ENCODE assay signal across 1 cellular context in the genomic region with DNA sequence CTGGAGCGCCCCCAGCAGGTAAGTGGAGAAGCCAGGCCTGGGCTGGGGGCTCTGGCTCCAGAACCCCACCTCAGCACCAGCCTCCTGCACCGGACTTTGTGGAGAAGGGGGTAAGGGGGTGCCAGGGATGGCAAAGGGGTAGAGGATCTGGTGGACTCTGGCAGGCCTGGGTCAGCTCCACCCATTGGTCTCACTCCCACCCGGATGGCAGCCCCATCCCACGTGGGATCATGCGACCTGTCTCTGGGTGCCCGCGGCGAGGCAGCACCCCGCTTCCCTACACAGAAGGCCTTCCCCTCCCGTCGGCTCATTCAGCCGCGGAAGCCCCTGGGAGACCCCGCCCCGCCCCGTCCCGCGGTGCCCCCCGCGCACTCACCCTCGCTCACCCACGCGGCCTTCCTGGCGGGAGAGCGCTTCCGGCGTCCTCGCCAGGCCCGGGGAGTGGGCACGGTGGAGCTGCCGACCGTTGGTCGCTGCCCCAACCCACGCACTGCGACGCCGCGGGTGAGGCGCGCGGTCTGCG.
TF ChIP-seq lines count a peak whose summit lies in the region.

No MANE protein-coding gene starts in this region.

TF ChIP-seq in K562, 482 proteins besides CTCF, POLR2A, EP300 and RAD21 (continues in another document):
- TF ChIP-seq ZNF507 (tag; conservative IDR thresholded peaks at IDR 0.05): no peak
- peak in 1 of 2 experiments; percentile 25; a peak in 1 of 4 replicates for TF ChIP-seq SIN3A (IDR thresholded peaks at IDR 0.05; ENCODE audit: borderline replicate concordance in 2 of 2, control insufficient read depth in 1 of 2, low read depth in 2 of 2, low read length in 2 of 2)
- TF ChIP-seq CREBBP (IDR thresholded peaks at IDR 0.05; ENCODE audit: low read depth, low read length): no peak
- no peak for TF ChIP-seq HNRNPH1 (optimal IDR thresholded peaks at IDR 0.05; ENCODE audit: low read depth, low read length)
- TF ChIP-seq PURB (CRISPR knock-in tag; IDR thresholded peaks at IDR 0.05; ENCODE audit: low read depth): no peak
- peak; percentile 78 for TF ChIP-seq ZNF589 (CRISPR knock-in tag; IDR thresholded peaks at IDR 0.05; ENCODE audit: low read depth)
- peak; percentile 71 for TF ChIP-seq ZFX (CRISPR knock-in tag; IDR thresholded peaks at IDR 0.05)
- TF ChIP-seq SMAD4 (CRISPR knock-in tag; conservative IDR thresholded peaks at IDR 0.05): 0 out of 2 replicates have a peak, but pooled peaks have one; percentile 8
- TF ChIP-seq PHF8 (IDR thresholded peaks at IDR 0.05; ENCODE audit: borderline replicate concordance, low read length): peak; percentile 66; the same call in 1 of the 2 replicates
- TF ChIP-seq, protein P1, sequence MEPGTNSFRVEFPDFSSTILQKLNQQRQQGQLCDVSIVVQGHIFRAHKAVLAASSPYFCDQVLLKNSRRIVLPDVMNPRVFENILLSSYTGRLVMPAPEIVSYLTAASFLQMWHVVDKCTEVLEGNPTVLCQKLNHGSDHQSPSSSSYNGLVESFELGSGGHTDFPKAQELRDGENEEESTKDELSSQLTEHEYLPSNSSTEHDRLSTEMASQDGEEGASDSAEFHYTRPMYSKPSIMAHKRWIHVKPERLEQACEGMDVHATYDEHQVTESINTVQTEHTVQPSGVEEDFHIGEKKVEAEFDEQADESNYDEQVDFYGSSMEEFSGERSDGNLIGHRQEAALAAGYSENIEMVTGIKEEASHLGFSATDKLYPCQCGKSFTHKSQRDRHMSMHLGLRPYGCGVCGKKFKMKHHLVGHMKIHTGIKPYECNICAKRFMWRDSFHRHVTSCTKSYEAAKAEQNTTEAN (CRISPR knock-in tag; IDR thresholded peaks at IDR 0.05): no peak
- TF ChIP-seq, protein P2, sequence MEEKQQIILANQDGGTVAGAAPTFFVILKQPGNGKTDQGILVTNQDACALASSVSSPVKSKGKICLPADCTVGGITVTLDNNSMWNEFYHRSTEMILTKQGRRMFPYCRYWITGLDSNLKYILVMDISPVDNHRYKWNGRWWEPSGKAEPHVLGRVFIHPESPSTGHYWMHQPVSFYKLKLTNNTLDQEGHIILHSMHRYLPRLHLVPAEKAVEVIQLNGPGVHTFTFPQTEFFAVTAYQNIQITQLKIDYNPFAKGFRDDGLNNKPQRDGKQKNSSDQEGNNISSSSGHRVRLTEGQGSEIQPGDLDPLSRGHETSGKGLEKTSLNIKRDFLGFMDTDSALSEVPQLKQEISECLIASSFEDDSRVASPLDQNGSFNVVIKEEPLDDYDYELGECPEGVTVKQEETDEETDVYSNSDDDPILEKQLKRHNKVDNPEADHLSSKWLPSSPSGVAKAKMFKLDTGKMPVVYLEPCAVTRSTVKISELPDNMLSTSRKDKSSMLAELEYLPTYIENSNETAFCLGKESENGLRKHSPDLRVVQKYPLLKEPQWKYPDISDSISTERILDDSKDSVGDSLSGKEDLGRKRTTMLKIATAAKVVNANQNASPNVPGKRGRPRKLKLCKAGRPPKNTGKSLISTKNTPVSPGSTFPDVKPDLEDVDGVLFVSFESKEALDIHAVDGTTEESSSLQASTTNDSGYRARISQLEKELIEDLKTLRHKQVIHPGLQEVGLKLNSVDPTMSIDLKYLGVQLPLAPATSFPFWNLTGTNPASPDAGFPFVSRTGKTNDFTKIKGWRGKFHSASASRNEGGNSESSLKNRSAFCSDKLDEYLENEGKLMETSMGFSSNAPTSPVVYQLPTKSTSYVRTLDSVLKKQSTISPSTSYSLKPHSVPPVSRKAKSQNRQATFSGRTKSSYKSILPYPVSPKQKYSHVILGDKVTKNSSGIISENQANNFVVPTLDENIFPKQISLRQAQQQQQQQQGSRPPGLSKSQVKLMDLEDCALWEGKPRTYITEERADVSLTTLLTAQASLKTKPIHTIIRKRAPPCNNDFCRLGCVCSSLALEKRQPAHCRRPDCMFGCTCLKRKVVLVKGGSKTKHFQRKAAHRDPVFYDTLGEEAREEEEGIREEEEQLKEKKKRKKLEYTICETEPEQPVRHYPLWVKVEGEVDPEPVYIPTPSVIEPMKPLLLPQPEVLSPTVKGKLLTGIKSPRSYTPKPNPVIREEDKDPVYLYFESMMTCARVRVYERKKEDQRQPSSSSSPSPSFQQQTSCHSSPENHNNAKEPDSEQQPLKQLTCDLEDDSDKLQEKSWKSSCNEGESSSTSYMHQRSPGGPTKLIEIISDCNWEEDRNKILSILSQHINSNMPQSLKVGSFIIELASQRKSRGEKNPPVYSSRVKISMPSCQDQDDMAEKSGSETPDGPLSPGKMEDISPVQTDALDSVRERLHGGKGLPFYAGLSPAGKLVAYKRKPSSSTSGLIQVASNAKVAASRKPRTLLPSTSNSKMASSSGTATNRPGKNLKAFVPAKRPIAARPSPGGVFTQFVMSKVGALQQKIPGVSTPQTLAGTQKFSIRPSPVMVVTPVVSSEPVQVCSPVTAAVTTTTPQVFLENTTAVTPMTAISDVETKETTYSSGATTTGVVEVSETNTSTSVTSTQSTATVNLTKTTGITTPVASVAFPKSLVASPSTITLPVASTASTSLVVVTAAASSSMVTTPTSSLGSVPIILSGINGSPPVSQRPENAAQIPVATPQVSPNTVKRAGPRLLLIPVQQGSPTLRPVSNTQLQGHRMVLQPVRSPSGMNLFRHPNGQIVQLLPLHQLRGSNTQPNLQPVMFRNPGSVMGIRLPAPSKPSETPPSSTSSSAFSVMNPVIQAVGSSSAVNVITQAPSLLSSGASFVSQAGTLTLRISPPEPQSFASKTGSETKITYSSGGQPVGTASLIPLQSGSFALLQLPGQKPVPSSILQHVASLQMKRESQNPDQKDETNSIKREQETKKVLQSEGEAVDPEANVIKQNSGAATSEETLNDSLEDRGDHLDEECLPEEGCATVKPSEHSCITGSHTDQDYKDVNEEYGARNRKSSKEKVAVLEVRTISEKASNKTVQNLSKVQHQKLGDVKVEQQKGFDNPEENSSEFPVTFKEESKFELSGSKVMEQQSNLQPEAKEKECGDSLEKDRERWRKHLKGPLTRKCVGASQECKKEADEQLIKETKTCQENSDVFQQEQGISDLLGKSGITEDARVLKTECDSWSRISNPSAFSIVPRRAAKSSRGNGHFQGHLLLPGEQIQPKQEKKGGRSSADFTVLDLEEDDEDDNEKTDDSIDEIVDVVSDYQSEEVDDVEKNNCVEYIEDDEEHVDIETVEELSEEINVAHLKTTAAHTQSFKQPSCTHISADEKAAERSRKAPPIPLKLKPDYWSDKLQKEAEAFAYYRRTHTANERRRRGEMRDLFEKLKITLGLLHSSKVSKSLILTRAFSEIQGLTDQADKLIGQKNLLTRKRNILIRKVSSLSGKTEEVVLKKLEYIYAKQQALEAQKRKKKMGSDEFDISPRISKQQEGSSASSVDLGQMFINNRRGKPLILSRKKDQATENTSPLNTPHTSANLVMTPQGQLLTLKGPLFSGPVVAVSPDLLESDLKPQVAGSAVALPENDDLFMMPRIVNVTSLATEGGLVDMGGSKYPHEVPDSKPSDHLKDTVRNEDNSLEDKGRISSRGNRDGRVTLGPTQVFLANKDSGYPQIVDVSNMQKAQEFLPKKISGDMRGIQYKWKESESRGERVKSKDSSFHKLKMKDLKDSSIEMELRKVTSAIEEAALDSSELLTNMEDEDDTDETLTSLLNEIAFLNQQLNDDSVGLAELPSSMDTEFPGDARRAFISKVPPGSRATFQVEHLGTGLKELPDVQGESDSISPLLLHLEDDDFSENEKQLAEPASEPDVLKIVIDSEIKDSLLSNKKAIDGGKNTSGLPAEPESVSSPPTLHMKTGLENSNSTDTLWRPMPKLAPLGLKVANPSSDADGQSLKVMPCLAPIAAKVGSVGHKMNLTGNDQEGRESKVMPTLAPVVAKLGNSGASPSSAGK (IDR thresholded peaks at IDR 0.05): peak; percentile 77
- TF ChIP-seq, protein P3, sequence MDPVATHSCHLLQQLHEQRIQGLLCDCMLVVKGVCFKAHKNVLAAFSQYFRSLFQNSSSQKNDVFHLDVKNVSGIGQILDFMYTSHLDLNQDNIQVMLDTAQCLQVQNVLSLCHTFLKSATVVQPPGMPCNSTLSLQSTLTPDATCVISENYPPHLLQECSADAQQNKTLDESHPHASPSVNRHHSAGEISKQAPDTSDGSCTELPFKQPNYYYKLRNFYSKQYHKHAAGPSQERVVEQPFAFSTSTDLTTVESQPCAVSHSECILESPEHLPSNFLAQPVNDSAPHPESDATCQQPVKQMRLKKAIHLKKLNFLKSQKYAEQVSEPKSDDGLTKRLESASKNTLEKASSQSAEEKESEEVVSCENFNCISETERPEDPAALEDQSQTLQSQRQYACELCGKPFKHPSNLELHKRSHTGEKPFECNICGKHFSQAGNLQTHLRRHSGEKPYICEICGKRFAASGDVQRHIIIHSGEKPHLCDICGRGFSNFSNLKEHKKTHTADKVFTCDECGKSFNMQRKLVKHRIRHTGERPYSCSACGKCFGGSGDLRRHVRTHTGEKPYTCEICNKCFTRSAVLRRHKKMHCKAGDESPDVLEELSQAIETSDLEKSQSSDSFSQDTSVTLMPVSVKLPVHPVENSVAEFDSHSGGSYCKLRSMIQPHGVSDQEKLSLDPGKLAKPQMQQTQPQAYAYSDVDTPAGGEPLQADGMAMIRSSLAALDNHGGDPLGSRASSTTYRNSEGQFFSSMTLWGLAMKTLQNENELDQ (CRISPR knock-in tag; IDR thresholded peaks at IDR 0.05; ENCODE audit: borderline replicate concordance): no peak
- no peak for TF ChIP-seq ESRRB (CRISPR knock-in tag; IDR thresholded peaks at IDR 0.05; ENCODE audit: borderline replicate concordance)
- TF ChIP-seq TCF3 (CRISPR knock-in tag; IDR thresholded peaks at IDR 0.05): no peak
- TF ChIP-seq, protein P4, sequence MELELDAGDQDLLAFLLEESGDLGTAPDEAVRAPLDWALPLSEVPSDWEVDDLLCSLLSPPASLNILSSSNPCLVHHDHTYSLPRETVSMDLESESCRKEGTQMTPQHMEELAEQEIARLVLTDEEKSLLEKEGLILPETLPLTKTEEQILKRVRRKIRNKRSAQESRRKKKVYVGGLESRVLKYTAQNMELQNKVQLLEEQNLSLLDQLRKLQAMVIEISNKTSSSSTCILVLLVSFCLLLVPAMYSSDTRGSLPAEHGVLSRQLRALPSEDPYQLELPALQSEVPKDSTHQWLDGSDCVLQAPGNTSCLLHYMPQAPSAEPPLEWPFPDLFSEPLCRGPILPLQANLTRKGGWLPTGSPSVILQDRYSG (tag; conservative IDR thresholded peaks at IDR 0.05; ENCODE audit: low read depth): no peak
- TF ChIP-seq PRPF4 (IDR thresholded peaks at IDR 0.05; ENCODE audit: insufficient read depth, low read depth, low read length, poor library complexity, severe bottlenecking): no peak
- TF ChIP-seq RBFOX2 (IDR thresholded peaks at IDR 0.05; ENCODE audit: low read depth, low read length): peak; percentile 55; the same call in 1 of the 2 replicates
- TF ChIP-seq, protein P5, sequence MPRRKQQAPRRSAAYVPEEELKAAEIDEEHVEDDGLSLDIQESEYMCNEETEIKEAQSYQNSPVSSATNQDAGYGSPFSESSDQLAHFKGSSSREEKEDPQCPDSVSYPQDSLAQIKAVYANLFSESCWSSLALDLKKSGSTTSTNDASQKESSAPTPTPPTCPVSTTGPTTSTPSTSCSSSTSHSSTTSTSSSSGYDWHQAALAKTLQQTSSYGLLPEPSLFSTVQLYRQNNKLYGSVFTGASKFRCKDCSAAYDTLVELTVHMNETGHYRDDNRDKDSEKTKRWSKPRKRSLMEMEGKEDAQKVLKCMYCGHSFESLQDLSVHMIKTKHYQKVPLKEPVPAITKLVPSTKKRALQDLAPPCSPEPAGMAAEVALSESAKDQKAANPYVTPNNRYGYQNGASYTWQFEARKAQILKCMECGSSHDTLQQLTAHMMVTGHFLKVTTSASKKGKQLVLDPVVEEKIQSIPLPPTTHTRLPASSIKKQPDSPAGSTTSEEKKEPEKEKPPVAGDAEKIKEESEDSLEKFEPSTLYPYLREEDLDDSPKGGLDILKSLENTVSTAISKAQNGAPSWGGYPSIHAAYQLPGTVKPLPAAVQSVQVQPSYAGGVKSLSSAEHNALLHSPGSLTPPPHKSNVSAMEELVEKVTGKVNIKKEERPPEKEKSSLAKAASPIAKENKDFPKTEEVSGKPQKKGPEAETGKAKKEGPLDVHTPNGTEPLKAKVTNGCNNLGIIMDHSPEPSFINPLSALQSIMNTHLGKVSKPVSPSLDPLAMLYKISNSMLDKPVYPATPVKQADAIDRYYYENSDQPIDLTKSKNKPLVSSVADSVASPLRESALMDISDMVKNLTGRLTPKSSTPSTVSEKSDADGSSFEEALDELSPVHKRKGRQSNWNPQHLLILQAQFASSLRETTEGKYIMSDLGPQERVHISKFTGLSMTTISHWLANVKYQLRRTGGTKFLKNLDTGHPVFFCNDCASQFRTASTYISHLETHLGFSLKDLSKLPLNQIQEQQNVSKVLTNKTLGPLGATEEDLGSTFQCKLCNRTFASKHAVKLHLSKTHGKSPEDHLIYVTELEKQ (CRISPR knock-in tag; IDR thresholded peaks at IDR 0.05): no peak
- TF ChIP-seq ZNF121 (CRISPR knock-in tag; conservative IDR thresholded peaks at IDR 0.05): no peak
- TF ChIP-seq SMC3 (conservative IDR thresholded peaks at IDR 0.05; ENCODE audit: insufficient read depth, low read depth, low read length): no peak
- TF ChIP-seq, protein P6, sequence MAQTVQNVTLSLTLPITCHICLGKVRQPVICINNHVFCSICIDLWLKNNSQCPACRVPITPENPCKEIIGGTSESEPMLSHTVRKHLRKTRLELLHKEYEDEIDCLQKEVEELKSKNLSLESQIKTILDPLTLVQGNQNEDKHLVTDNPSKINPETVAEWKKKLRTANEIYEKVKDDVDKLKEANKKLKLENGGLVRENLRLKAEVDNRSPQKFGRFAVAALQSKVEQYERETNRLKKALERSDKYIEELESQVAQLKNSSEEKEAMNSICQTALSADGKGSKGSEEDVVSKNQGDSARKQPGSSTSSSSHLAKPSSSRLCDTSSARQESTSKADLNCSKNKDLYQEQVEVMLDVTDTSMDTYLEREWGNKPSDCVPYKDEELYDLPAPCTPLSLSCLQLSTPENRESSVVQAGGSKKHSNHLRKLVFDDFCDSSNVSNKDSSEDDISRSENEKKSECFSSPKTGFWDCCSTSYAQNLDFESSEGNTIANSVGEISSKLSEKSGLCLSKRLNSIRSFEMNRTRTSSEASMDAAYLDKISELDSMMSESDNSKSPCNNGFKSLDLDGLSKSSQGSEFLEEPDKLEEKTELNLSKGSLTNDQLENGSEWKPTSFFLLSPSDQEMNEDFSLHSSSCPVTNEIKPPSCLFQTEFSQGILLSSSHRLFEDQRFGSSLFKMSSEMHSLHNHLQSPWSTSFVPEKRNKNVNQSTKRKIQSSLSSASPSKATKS (CRISPR knock-in tag; IDR thresholded peaks at IDR 0.05): no peak
- TF ChIP-seq ZNF282 (CRISPR knock-in tag; IDR thresholded peaks at IDR 0.05): no peak
- TF ChIP-seq, protein P7, sequence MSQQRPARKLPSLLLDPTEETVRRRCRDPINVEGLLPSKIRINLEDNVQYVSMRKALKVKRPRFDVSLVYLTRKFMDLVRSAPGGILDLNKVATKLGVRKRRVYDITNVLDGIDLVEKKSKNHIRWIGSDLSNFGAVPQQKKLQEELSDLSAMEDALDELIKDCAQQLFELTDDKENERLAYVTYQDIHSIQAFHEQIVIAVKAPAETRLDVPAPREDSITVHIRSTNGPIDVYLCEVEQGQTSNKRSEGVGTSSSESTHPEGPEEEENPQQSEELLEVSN (IDR thresholded peaks at IDR 0.05; ENCODE audit: borderline replicate concordance in 1 of 2, extremely low read depth in 1 of 2, insufficient read depth in 1 of 2, insufficient read length in 1 of 2, low read depth in 1 of 2, low read length in 1 of 2, poor library complexity in 1 of 2, severe bottlenecking in 1 of 2): peak; percentile 45 to 62
- TF ChIP-seq, protein P8, sequence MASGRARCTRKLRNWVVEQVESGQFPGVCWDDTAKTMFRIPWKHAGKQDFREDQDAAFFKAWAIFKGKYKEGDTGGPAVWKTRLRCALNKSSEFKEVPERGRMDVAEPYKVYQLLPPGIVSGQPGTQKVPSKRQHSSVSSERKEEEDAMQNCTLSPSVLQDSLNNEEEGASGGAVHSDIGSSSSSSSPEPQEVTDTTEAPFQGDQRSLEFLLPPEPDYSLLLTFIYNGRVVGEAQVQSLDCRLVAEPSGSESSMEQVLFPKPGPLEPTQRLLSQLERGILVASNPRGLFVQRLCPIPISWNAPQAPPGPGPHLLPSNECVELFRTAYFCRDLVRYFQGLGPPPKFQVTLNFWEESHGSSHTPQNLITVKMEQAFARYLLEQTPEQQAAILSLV (tag; IDR thresholded peaks at IDR 0.05): no peak
- TF ChIP-seq ARNT (IDR thresholded peaks at IDR 0.05): 0 out of 4 replicates have a peak, but pooled peaks of 1 of the 2 experiments have one; percentile 20
- no peak for TF ChIP-seq ZNF232 (CRISPR knock-in tag; IDR thresholded peaks at IDR 0.05)
- no peak for TF ChIP-seq FOXA3 (CRISPR knock-in tag; conservative IDR thresholded peaks at IDR 0.05 in 1 of 2, IDR thresholded peaks at IDR 0.05 in 1 of 2)
